In genomic region chr15:56568466-56569167, GRCh38 we compare ENCODE assay signal across 21 cellular contexts.
"Had no signal": no experiment of that assay in that cellular context is flagged by ENCODE, and none has a peak within 500 bp of the region (broad histone marks: within the 10 kb centered on the region; RNA-seq: fewer than 3 reads in every experiment).

No MANE protein-coding gene starts in this region.

- H3K36me3 Mint-ChIP-seq: activated CD8-positive, alpha-beta memory T cell treated with anti-CD3 and anti-CD28 coated beads, Interleukin-2, amount 10 ng/mL, durations not matched to agents 7 days and 5 days; naive thymus-derived CD8-positive, alpha-beta T cell; T-cell had no signal

- H3K27ac ChIP-seq: adrenal gland, breast epithelium, esophagus muscularis mucosa, parathyroid adenoma, thoracic aorta, upper lobe of left lung had no signal

- H3K27me3 ChIP-seq: adrenal gland, breast epithelium, esophagus muscularis mucosa, upper lobe of left lung had no signal

- H3K4me1 ChIP-seq: adrenal gland, breast epithelium, esophagus muscularis mucosa, parathyroid adenoma, upper lobe of left lung had no signal

- H3K9me3 Mint-ChIP-seq: activated CD4-positive, alpha-beta memory T cell treated with anti-CD3 and anti-CD28 coated beads, Interleukin-2, amount 10 ng/mL, durations not matched to agents 7 days and 5 days had no signal

- ATAC-seq: activated CD8-positive, alpha-beta memory T cell treated with anti-CD3 and anti-CD28 coated beads, Interleukin-2, amount 10 ng/mL, durations not matched to agents 7 days and 5 days; naive thymus-derived CD8-positive, alpha-beta T cell; sciatic nerve; stimulated activated memory B cell treated with anti-CD40 and anti-IgM and Interleukin-4, amounts not matched to agents 10 μg/mL and 1 μg/mL and 100 μg/mL, for 72 hours; T-cell had no signal

- DNase-seq: activated CD4-positive, alpha-beta memory T cell treated with anti-CD3 and anti-CD28 coated beads, Interleukin-2, amount 10 ng/mL, durations not matched to agents 7 days and 5 days; activated CD4-positive, alpha-beta T cell treated with anti-CD3 and anti-CD28 coated beads for 48 hours; activated CD4-positive, CD25-positive, alpha-beta regulatory T cell; activated CD8-positive, alpha-beta memory T cell treated with anti-CD3 and anti-CD28 coated beads, Interleukin-2, amount 10 ng/mL, durations not matched to agents 7 days and 5 days; activated effector memory CD4-positive, alpha-beta T cell treated with anti-CD3 and anti-CD28 coated beads, Interleukin-2, amount 50 U/mL, for 16 hours; activated naive CD4-positive, alpha-beta T cell treated with anti-CD3 and anti-CD28 coated beads, Interleukin-2, amount 50 U/mL, for 16 hours; activated T-cell treated with anti-CD3 and anti-CD28 coated beads, Interleukin-2, amount 50 U/mL, for 1 hour; adrenal gland; effector CD4-positive, alpha-beta T cell; mesendoderm; naive thymus-derived CD8-positive, alpha-beta T cell; stimulated activated CD4-positive, alpha-beta T cell treated with anti-CD3 and anti-CD28 coated beads, Interleukin-4, amount 100 ng/mL, for 4 hours; T-cell; upper lobe of left lung had no signal

- H3K9me3 ChIP-seq: adrenal gland, thoracic aorta had no signal

- H3K4me3 Mint-ChIP-seq: activated CD4-positive, alpha-beta memory T cell treated with anti-CD3 and anti-CD28 coated beads, Interleukin-2, amount 10 ng/mL, durations not matched to agents 7 days and 5 days; activated CD8-positive, alpha-beta memory T cell treated with anti-CD3 and anti-CD28 coated beads, Interleukin-2, amount 10 ng/mL, durations not matched to agents 7 days and 5 days; naive thymus-derived CD8-positive, alpha-beta T cell; stimulated activated memory B cell treated with anti-CD40 and anti-IgM and Interleukin-4, amounts not matched to agents 10 μg/mL and 1 μg/mL and 100 μg/mL, for 72 hours; T-cell had no signal

- H3K4me1 Mint-ChIP-seq: activated CD4-positive, alpha-beta memory T cell treated with anti-CD3 and anti-CD28 coated beads, Interleukin-2, amount 10 ng/mL, durations not matched to agents 7 days and 5 days; activated CD8-positive, alpha-beta memory T cell treated with anti-CD3 and anti-CD28 coated beads, Interleukin-2, amount 10 ng/mL, durations not matched to agents 7 days and 5 days; naive thymus-derived CD8-positive, alpha-beta T cell; stimulated activated memory B cell treated with anti-CD40 and anti-IgM and Interleukin-4, amounts not matched to agents 10 μg/mL and 1 μg/mL and 100 μg/mL, for 72 hours; T-cell had no signal

- H3K4me3 ChIP-seq: adrenal gland, breast epithelium, esophagus muscularis mucosa, smooth muscle cell, thoracic aorta, upper lobe of left lung had no signal

- H3K36me3 ChIP-seq: adrenal gland, breast epithelium, esophagus muscularis mucosa, thoracic aorta, upper lobe of left lung had no signal
